In the genomic region with DNA sequence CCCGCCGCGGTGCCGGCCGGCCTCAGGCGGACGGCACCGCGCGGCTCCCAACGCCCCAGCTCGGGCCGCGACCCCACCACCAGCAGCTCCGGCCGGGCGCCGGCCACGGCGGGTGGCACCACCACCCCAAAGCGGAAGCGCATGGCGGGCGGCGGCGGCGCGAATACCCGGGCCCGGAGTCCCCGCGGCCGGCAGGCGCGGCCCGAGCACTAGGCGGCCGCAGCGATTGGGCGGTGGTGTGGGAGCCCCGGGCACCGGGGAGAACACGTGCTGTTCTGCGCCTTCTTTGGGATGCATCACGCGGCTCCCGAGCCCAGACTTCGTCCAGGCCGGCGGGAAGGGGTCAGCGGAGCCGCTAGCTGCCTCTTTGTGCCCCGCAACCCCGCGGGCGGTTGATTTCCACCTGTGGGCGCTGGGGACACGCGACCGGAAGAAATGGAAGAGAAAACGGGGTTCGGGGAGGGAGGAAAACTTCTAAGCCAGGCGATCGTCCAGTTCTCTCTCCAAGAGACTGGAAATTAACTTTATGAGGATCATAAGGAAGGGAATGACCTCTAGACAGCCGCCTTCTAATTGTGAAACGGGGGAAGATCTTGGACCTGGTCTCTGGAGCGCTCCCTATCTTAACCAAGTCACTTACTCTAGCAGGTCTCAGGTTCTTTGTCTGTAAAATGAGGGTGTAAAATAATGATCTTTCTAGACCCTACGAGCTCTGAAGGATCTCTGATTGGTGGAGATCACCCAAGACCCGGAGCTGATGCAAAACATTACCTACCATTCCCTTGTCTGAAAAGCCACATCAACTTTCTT, we compare ENCODE assay signal across 8 cellular contexts.
A peak's percentile ranks its signal among the peaks of the same experiment; 100 is the strongest.
DNase-seq lines count a peak whose midpoint lies in the region; ATAC-seq lines count a peak whose summit lies in the region.

Gene EPM2A, minus strand, starts transcription at position 165 of the 810 bp plus-strand sequence. Its CDS starts 22 bp downstream, at position 143.

- DNase-seq in AG08396 (ENCODE audit: low spot score): peak; percentile 90
- peak; percentile 77 for DNase-seq in NCI-H226
- DNase-seq in activated CD4-positive, alpha-beta T cell treated with anti-CD3 and anti-CD28 coated beads for 24 hours (ENCODE audit: low read depth in 2 of 2): peak; percentile 23 to 37
- DNase-seq in left kidney (ENCODE audit: low read depth, low spot score): peak; percentile 94
- peak; percentile 13 for DNase-seq in stimulated activated CD4-positive, alpha-beta T cell treated with anti-CD3 and anti-CD28 coated beads, Interleukin-2, amount 100 ng/mL, for 4 hours (ENCODE audit: low read depth)

- peak within 1 kb of the TSS; percentile 87 for H3K27ac ChIP-seq in cingulate gyrus (ENCODE audit: low read depth, low read length)

- ATAC-seq in GM18867 (IDR thresholded peaks at IDR 0.05; ENCODE audit: unreplicated experiment): peak; percentile 79
- ATAC-seq in HG03095 (IDR thresholded peaks at IDR 0.05; ENCODE audit: unreplicated experiment): peak; percentile 66

Comparison
In these comparisons a context has a peak if more than half of its experiments do, and no peak if none do; other contexts are left out.
1. Peak in every context shown above with its lines: DNase-seq, ATAC-seq and H3K27ac ChIP-seq.
2. DNase-seq: peak in every context shown above with its lines; median percentile 94 in left kidney; 90 in AG08396; 77 in NCI-H226; 30 in activated CD4-positive, alpha-beta T cell treated with anti-CD3 and anti-CD28 coated beads for 24 hours; 13 in stimulated activated CD4-positive, alpha-beta T cell treated with anti-CD3 and anti-CD28 coated beads, Interleukin-2, amount 100 ng/mL, for 4 hours.